1 cellular context compared by ENCODE assay signal in the genomic region with DNA sequence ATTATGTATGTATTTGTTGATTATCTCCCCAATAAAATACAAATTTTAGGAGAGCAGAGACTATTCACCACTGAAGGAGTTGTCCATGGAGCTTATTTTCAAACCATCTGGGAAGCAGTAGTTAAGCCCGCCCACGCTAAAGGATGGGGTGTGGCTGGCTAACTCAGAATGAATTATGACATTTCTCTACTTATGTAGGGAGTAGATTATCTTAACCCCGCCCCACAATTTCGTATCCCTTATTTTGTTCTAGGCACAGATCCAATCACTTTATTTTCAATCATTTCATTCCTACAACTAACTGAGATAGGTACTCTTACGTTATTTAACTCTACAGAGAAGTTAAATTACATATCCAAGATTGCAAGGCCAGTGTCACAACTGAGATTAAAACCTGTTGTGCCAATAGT.
TF ChIP-seq lines count a peak whose summit lies in the region.

No MANE protein-coding gene starts in this region.

TF ChIP-seq in WTC11, 78 proteins besides CTCF, POLR2A, EP300 and RAD21 (continued from another document):
- TF ChIP-seq, protein P1, sequence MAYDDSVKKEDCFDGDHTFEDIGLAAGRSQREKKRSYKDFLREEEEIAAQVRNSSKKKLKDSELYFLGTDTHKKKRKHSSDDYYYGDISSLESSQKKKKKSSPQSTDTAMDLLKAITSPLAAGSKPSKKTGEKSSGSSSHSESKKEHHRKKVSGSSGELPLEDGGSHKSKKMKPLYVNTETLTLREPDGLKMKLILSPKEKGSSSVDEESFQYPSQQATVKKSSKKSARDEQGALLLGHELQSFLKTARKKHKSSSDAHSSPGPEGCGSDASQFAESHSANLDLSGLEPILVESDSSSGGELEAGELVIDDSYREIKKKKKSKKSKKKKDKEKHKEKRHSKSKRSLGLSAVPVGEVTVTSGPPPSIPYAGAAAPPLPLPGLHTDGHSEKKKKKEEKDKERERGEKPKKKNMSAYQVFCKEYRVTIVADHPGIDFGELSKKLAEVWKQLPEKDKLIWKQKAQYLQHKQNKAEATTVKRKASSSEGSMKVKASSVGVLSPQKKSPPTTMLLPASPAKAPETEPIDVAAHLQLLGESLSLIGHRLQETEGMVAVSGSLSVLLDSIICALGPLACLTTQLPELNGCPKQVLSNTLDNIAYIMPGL (CRISPR knock-in tag; IDR thresholded peaks at IDR 0.05), result no peak
